8 cellular contexts compared by ENCODE assay signal in genomic region chr1:64246294-64246917, GRCh38. TPM values are rescaled to one million over a fixed set of nuclear protein-coding genes. Genes with fewer than 3 reads are reported as not detected.
DNase-seq lines count a peak whose midpoint lies in the region; ATAC-seq lines count a peak whose summit lies in the region.

No MANE protein-coding gene starts in this region.

- no peaks in the 10 kb centered on the region for H3K27me3 ChIP-seq in Karpas-422 (ENCODE audit: low read length)

- no peak for ATAC-seq in HG03439 (IDR thresholded peaks at IDR 0.05; ENCODE audit: unreplicated experiment)

- H3K27ac ChIP-seq in Karpas-422 (ENCODE audit: low read length), result no peak overlapping the region

- H3K9me3 ChIP-seq in Karpas-422 (ENCODE audit: low read length), result no peaks in the 10 kb centered on the region

- no peaks in the 10 kb centered on the region for H3K9me2 ChIP-seq in Karpas-422 (replicated peaks; ENCODE audit: insufficient read depth, low read length)

- DNase-seq in DMS 273 treated with DMSO at 0.1 percent for 48 hours (lab: John Stamatoyannopoulos, UW) (peak; percentile 44), Karpas-422 (peak; percentile 71), SK-N-DZ (ENCODE audit: low spot score) (peak; percentile 46), fibroblast of peridontal ligament (ENCODE audit: extremely low read depth) (peak; percentile 74), retina (peak; percentile 28), GDM1 (lab: John Stamatoyannopoulos, UW) (no peak), HK-2 (ENCODE audit: unreplicated experiment) (no peak)

- H3K4me1 ChIP-seq in Karpas-422 (ENCODE audit: low read length), result peaks cover 8% of the 10 kb centered on the region; the same call in 1 of the 2 replicates

- no peaks in the 10 kb centered on the region for H3K36me3 ChIP-seq in Karpas-422 (ENCODE audit: insufficient read depth, low read length)

- H3K4me2 ChIP-seq in Karpas-422 (ENCODE audit: low read depth, low read length, poor library complexity, severe bottlenecking), result no peak overlapping the region

- H4K20me1 ChIP-seq in Karpas-422 (ENCODE audit: insufficient read depth, low read depth, low read length), result no peaks in the 10 kb centered on the region

- H2AFZ ChIP-seq in Karpas-422 (ENCODE audit: low read length), result no peak overlapping the region

- no peak overlapping the region for H3K9ac ChIP-seq in Karpas-422 (ENCODE audit: low read length)

- H3K79me2 ChIP-seq in Karpas-422 (ENCODE audit: low read length), result no peaks in the 10 kb centered on the region

- no peak overlapping the region for H3K4me3 ChIP-seq in Karpas-422 (ENCODE audit: low read length)

RNA-seq across cellular contexts. Expression of gene UBE2U, which starts 43.0 kb away (rescaled TPM):
- total RNA-seq in Karpas-422 (2014; rRNA removed; shearing (Covaris generic); ENCODE audit: low replicate concordance), result not detected in 2 replicates
- not detected in 2 replicates for polyA plus RNA-seq in SK-N-DZ (2014; cell fraction: cytosol; rRNA removed)
- not detected in 2 replicates for polyA plus RNA-seq in SK-N-DZ (2014; cell fraction: nucleus; rRNA removed)

Comparison
In these comparisons a context has a peak if more than half of its experiments do, and no peak if none do; other contexts are left out.
1. DNase-seq: peak in DMS 273 treated with DMSO at 0.1 percent for 48 hours (single experiment), Karpas-422 (single experiment), SK-N-DZ (single experiment), fibroblast of peridontal ligament (single experiment) and retina (single experiment); none in GDM1 (single experiment) and HK-2 (single experiment).